1 cellular context compared by ENCODE assay signal in genomic region chr7:27128776-27129728, GRCh38.
TF ChIP-seq lines count a peak whose summit lies in the region.

No MANE protein-coding gene starts in this region.

TF ChIP-seq in WTC11, 78 proteins besides CTCF, POLR2A, EP300 and RAD21 (continued from another document):
- TF ChIP-seq, protein P1, sequence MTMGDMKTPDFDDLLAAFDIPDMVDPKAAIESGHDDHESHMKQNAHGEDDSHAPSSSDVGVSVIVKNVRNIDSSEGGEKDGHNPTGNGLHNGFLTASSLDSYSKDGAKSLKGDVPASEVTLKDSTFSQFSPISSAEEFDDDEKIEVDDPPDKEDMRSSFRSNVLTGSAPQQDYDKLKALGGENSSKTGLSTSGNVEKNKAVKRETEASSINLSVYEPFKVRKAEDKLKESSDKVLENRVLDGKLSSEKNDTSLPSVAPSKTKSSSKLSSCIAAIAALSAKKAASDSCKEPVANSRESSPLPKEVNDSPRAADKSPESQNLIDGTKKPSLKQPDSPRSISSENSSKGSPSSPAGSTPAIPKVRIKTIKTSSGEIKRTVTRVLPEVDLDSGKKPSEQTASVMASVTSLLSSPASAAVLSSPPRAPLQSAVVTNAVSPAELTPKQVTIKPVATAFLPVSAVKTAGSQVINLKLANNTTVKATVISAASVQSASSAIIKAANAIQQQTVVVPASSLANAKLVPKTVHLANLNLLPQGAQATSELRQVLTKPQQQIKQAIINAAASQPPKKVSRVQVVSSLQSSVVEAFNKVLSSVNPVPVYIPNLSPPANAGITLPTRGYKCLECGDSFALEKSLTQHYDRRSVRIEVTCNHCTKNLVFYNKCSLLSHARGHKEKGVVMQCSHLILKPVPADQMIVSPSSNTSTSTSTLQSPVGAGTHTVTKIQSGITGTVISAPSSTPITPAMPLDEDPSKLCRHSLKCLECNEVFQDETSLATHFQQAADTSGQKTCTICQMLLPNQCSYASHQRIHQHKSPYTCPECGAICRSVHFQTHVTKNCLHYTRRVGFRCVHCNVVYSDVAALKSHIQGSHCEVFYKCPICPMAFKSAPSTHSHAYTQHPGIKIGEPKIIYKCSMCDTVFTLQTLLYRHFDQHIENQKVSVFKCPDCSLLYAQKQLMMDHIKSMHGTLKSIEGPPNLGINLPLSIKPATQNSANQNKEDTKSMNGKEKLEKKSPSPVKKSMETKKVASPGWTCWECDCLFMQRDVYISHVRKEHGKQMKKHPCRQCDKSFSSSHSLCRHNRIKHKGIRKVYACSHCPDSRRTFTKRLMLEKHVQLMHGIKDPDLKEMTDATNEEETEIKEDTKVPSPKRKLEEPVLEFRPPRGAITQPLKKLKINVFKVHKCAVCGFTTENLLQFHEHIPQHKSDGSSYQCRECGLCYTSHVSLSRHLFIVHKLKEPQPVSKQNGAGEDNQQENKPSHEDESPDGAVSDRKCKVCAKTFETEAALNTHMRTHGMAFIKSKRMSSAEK (CRISPR knock-in tag; IDR thresholded peaks at IDR 0.05; ENCODE audit: borderline replicate concordance), result no peak
